ENCODE assay signal across 2 cellular contexts in the genomic region with DNA sequence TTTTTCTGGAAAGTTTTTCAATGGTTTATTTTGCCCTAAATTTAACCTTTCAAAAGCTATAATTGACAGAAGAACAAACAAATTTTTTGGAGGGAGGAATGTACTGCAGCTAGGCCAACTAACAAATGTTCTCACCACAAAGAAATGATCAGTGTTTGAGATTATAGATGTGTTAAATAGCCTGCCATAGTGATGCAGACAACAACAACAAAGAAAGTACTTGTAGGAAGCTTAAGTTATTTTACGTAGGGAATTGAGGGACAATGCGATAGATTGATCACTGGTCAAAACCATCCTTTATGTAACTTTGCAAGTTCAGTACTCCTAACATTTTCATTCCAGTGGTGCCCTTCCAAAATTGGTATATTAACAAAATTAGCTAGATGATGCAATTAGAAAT.
TF ChIP-seq lines count a peak whose summit lies in the region.

No MANE protein-coding gene starts in this region.

TF ChIP-seq in GM23338, 12 proteins besides CTCF, POLR2A, EP300 and RAD21:
- TF ChIP-seq EZH2 (IDR thresholded peaks at IDR 0.05; ENCODE audit: low read depth, unreplicated experiment) (no peak), NANOG (IDR thresholded peaks at IDR 0.05; ENCODE audit: borderline replicate concordance) (peak; percentile 59; the same call in 1 of the 2 replicates)
- TF ChIP-seq, protein P1, sequence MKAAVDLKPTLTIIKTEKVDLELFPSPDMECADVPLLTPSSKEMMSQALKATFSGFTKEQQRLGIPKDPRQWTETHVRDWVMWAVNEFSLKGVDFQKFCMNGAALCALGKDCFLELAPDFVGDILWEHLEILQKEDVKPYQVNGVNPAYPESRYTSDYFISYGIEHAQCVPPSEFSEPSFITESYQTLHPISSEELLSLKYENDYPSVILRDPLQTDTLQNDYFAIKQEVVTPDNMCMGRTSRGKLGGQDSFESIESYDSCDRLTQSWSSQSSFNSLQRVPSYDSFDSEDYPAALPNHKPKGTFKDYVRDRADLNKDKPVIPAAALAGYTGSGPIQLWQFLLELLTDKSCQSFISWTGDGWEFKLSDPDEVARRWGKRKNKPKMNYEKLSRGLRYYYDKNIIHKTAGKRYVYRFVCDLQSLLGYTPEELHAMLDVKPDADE (IDR thresholded peaks at IDR 0.05), result no peak
TF ChIP-seq in GM23338: peak in this region for 1.

TF ChIP-seq in H1, 55 proteins besides CTCF, POLR2A, EP300 and RAD21:
- TF ChIP-seq NANOG (IDR thresholded peaks at IDR 0.05; ENCODE audit: insufficient read depth, low read depth, low read length, poor library complexity, severe bottlenecking) (peak; percentile 56), POU5F1 (IDR thresholded peaks at IDR 0.05; ENCODE audit: low read depth, low read length) (0 out of 2 replicates have a peak, but pooled peaks have one; percentile 11), SRF (IDR thresholded peaks at IDR 0.05; ENCODE audit: low read depth, low read length) (no peak)
TF ChIP-seq in H1: peak in this region for 2.
